1 cellular context compared by ENCODE assay signal in the genomic region with DNA sequence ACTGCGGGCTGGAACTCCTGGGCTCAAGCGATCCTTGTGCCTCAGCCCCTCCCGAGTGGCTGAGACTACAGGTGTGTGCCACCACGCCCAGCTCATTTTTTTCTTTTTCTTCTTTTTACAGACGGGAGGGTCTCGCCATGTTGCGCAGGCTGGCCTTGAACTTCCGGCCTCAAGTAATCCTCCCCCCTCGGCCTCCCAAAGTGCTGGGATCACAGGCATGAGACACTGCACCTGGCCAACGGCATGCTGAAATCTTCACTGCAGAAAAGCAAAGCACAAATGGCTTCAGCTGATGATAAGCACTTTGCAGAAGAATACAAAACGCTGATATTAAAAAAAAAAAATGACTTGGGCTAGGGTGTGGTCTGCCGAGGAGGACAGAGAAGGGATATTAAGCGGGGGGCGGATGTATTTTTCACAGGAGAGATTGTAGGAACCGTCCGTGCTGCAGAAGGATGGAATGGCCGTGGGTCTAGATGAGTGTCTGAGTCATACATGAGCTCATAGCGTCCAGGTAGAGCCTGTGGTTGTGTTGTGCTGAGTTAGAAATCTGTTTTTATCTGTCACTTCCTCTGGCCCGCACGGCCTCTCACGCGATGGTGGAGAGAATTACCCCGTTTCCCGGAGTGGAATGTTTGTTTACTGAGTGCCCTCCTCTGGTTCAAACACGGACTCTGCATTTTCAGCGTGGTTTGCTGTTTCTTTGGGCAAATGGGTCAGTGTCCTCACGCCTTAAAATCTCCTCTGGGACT.
TF ChIP-seq lines count a peak whose summit lies in the region.

No MANE protein-coding gene starts in this region.

TF ChIP-seq in HEK293, 187 proteins besides CTCF, POLR2A, EP300 and RAD21 (continued from another document and continues in another):
- no peak for TF ChIP-seq ZNF140 (tag by site-specific recombination; IDR thresholded peaks at IDR 0.05)
- TF ChIP-seq ZNF366 (tag by site-specific recombination; conservative IDR thresholded peaks at IDR 0.05), result no peak
- TF ChIP-seq MEIS1 (CRISPR knock-in tag; IDR thresholded peaks at IDR 0.05; ENCODE audit: borderline replicate concordance), result no peak
- TF ChIP-seq, protein P1, sequence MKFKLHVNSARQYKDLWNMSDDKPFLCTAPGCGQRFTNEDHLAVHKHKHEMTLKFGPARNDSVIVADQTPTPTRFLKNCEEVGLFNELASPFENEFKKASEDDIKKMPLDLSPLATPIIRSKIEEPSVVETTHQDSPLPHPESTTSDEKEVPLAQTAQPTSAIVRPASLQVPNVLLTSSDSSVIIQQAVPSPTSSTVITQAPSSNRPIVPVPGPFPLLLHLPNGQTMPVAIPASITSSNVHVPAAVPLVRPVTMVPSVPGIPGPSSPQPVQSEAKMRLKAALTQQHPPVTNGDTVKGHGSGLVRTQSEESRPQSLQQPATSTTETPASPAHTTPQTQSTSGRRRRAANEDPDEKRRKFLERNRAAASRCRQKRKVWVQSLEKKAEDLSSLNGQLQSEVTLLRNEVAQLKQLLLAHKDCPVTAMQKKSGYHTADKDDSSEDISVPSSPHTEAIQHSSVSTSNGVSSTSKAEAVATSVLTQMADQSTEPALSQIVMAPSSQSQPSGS (tag by site-specific recombination; IDR thresholded peaks at IDR 0.05; ENCODE audit: low read depth), result 0 out of 2 replicates have a peak, but pooled peaks have one; percentile 24
- TF ChIP-seq ZNF473 (tag by site-specific recombination; IDR thresholded peaks at IDR 0.05), result no peak
- TF ChIP-seq MZF1 (tag by site-specific recombination; IDR thresholded peaks at IDR 0.05; ENCODE audit: borderline replicate concordance), result no peak
- TF ChIP-seq, protein P2, sequence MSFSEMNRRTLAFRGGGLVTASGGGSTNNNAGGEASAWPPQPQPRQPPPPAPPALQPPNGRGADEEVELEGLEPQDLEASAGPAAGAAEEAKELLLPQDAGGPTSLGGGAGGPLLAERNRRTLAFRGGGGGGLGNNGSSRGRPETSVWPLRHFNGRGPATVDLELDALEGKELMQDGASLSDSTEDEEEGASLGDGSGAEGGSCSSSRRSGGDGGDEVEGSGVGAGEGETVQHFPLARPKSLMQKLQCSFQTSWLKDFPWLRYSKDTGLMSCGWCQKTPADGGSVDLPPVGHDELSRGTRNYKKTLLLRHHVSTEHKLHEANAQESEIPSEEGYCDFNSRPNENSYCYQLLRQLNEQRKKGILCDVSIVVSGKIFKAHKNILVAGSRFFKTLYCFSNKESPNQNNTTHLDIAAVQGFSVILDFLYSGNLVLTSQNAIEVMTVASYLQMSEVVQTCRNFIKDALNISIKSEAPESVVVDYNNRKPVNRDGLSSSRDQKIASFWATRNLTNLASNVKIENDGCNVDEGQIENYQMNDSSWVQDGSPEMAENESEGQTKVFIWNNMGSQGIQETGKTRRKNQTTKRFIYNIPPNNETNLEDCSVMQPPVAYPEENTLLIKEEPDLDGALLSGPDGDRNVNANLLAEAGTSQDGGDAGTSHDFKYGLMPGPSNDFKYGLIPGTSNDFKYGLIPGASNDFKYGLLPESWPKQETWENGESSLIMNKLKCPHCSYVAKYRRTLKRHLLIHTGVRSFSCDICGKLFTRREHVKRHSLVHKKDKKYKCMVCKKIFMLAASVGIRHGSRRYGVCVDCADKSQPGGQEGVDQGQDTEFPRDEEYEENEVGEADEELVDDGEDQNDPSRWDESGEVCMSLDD (tag by site-specific recombination; IDR thresholded peaks at IDR 0.05), result peak; percentile 29; the same call in 1 of the 2 replicates
- TF ChIP-seq ZFP3 (tag by site-specific recombination; IDR thresholded peaks at IDR 0.05; ENCODE audit: low read depth), result no peak
- TF ChIP-seq, protein P3, sequence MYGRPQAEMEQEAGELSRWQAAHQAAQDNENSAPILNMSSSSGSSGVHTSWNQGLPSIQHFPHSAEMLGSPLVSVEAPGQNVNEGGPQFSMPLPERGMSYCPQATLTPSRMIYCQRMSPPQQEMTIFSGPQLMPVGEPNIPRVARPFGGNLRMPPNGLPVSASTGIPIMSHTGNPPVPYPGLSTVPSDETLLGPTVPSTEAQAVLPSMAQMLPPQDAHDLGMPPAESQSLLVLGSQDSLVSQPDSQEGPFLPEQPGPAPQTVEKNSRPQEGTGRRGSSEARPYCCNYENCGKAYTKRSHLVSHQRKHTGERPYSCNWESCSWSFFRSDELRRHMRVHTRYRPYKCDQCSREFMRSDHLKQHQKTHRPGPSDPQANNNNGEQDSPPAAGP (tag by site-specific recombination; IDR thresholded peaks at IDR 0.05), result peak; percentile 86
- peak; percentile 39; the same call in 1 of the 2 replicates for TF ChIP-seq SP3 (tag by site-specific recombination; IDR thresholded peaks at IDR 0.05)
- no peak for TF ChIP-seq ZNF529 (tag by site-specific recombination; IDR thresholded peaks at IDR 0.05; ENCODE audit: insufficient replicate concordance)
- TF ChIP-seq ZNF658 (tag by site-specific recombination; IDR thresholded peaks at IDR 0.05), result no peak
- TF ChIP-seq ZNF660 (tag by site-specific recombination; IDR thresholded peaks at IDR 0.05), result peak; percentile 73
- peak; percentile 74; the same call in 1 of the 2 replicates for TF ChIP-seq ZBTB17 (tag by site-specific recombination; IDR thresholded peaks at IDR 0.05)
- TF ChIP-seq, protein P4, sequence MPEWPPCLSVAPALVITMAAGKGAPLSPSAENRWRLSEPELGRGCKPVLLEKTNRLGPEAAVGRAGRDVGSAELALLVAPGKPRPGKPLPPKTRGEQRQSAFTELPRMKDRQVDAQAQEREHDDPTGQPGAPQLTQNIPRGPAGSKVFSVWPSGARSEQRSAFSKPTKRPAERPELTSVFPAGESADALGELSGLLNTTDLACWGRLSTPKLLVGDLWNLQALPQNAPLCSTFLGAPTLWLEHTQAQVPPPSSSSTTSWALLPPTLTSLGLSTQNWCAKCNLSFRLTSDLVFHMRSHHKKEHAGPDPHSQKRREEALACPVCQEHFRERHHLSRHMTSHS (tag by site-specific recombination; IDR thresholded peaks at IDR 0.05), result no peak; the same call in 1 of the 2 replicates
- no peak for TF ChIP-seq ZNF350 (tag by site-specific recombination; IDR thresholded peaks at IDR 0.05)
- no peak for TF ChIP-seq ZNF768 (tag by site-specific recombination; IDR thresholded peaks at IDR 0.05)
- TF ChIP-seq REPIN1 (tag by site-specific recombination; IDR thresholded peaks at IDR 0.05; ENCODE audit: low read depth), result no peak
- TF ChIP-seq ZEB2 (tag by site-specific recombination; IDR thresholded peaks at IDR 0.05), result peak; percentile 92
- TF ChIP-seq YY1 (tag by site-specific recombination; IDR thresholded peaks at IDR 0.05), result no peak
- TF ChIP-seq, protein P5, sequence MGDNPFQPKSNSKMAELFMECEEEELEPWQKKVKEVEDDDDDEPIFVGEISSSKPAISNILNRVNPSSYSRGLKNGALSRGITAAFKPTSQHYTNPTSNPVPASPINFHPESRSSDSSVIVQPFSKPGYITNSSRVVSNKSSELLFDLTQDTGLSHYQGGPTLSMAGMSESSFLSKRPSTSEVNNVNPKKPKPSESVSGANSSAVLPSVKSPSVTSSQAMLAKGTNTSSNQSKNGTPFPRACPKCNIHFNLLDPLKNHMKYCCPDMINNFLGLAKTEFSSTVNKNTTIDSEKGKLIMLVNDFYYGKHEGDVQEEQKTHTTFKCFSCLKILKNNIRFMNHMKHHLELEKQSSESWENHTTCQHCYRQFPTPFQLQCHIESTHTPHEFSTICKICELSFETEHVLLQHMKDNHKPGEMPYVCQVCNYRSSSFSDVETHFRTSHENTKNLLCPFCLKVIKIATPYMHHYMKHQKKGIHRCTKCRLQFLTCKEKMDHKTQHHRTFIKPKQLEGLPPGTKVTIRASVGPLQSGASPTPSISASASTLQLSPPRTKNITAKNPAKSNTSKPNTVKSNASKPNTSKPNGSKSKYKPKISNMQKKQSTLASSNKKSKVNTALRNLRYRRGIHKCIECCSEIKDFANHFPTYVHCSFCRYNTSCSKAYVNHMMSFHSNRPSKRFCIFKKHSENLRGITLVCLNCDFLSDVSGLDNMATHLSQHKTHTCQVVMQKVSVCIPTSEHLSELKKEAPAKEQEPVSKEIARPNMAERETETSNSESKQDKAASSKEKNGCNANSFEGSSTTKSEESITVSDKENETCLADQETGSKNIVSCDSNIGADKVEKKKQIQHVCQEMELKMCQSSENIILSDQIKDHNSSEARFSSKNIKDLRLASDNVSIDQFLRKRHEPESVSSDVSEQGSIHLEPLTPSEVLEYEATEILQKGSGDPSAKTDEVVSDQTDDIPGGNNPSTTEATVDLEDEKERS (tag by site-specific recombination; IDR thresholded peaks at IDR 0.05), result peak; percentile 29; the same call in 1 of the 2 replicates
- no peak for TF ChIP-seq ZNF174 (tag by site-specific recombination; IDR thresholded peaks at IDR 0.05)
- TF ChIP-seq KLF9 (tag by site-specific recombination; IDR thresholded peaks at IDR 0.05; ENCODE audit: low read depth), result no peak
- no peak for TF ChIP-seq TCF7L2 (IDR thresholded peaks at IDR 0.05; ENCODE audit: borderline replicate concordance, low read depth, low read length)
- no peak for TF ChIP-seq ZNF664 (tag by site-specific recombination; IDR thresholded peaks at IDR 0.05)
- peak; percentile 40 for TF ChIP-seq SETDB1 (IDR thresholded peaks at IDR 0.05; ENCODE audit: insufficient read length, low read length)
- TF ChIP-seq, protein P6, sequence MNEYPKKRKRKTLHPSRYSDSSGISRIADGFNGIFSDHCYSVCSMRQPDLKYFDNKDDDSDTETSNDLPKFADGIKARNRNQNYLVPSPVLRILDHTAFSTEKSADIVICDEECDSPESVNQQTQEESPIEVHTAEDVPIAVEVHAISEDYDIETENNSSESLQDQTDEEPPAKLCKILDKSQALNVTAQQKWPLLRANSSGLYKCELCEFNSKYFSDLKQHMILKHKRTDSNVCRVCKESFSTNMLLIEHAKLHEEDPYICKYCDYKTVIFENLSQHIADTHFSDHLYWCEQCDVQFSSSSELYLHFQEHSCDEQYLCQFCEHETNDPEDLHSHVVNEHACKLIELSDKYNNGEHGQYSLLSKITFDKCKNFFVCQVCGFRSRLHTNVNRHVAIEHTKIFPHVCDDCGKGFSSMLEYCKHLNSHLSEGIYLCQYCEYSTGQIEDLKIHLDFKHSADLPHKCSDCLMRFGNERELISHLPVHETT (tag by site-specific recombination; IDR thresholded peaks at IDR 0.05), result peak; percentile 56; the same call in 1 of the 2 replicates
- TF ChIP-seq, protein P7, sequence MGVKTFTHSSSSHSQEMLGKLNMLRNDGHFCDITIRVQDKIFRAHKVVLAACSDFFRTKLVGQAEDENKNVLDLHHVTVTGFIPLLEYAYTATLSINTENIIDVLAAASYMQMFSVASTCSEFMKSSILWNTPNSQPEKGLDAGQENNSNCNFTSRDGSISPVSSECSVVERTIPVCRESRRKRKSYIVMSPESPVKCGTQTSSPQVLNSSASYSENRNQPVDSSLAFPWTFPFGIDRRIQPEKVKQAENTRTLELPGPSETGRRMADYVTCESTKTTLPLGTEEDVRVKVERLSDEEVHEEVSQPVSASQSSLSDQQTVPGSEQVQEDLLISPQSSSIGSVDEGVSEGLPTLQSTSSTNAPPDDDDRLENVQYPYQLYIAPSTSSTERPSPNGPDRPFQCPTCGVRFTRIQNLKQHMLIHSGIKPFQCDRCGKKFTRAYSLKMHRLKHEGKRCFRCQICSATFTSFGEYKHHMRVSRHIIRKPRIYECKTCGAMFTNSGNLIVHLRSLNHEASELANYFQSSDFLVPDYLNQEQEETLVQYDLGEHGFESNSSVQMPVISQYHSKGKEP (tag by site-specific recombination; IDR thresholded peaks at IDR 0.05), result no peak
- TF ChIP-seq, protein P8, sequence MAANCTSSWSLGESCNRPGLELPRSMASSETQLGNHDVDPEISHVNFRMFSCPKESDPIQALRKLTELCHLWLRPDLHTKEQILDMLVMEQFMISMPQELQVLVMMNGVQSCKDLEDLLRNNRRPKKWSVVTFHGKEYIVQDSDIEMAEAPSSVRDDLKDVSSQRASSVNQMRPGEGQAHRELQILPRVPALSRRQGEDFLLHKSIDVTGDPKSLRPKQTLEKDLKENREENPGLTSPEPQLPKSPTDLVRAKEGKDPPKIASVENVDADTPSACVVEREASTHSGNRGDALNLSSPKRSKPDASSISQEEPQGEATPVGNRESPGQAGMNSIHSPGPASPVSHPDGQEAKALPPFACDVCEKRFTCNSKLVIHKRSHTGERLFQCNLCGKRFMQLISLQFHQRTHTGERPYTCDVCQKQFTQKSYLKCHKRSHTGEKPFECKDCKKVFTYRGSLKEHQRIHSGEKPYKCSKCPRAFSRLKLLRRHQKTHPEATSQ (tag by site-specific recombination; IDR thresholded peaks at IDR 0.05), result no peak
- TF ChIP-seq ZNF596 (tag by site-specific recombination; IDR thresholded peaks at IDR 0.05), result no peak
- TF ChIP-seq, protein P9, sequence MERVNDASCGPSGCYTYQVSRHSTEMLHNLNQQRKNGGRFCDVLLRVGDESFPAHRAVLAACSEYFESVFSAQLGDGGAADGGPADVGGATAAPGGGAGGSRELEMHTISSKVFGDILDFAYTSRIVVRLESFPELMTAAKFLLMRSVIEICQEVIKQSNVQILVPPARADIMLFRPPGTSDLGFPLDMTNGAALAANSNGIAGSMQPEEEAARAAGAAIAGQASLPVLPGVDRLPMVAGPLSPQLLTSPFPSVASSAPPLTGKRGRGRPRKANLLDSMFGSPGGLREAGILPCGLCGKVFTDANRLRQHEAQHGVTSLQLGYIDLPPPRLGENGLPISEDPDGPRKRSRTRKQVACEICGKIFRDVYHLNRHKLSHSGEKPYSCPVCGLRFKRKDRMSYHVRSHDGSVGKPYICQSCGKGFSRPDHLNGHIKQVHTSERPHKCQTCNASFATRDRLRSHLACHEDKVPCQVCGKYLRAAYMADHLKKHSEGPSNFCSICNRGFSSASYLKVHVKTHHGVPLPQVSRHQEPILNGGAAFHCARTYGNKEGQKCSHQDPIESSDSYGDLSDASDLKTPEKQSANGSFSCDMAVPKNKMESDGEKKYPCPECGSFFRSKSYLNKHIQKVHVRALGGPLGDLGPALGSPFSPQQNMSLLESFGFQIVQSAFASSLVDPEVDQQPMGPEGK (tag by site-specific recombination; IDR thresholded peaks at IDR 0.05), result peak; percentile 85
- no peak for TF ChIP-seq ZFHX2 (tag by site-specific recombination; conservative IDR thresholded peaks at IDR 0.05)
- no peak for TF ChIP-seq ZNF2 (tag by site-specific recombination; IDR thresholded peaks at IDR 0.05)
- peak; percentile 75 for TF ChIP-seq ZNF324 (tag by site-specific recombination; IDR thresholded peaks at IDR 0.05)
- TF ChIP-seq BCL11B (tag by site-specific recombination; IDR thresholded peaks at IDR 0.05; ENCODE audit: low read depth), result no peak
- TF ChIP-seq, protein P10, sequence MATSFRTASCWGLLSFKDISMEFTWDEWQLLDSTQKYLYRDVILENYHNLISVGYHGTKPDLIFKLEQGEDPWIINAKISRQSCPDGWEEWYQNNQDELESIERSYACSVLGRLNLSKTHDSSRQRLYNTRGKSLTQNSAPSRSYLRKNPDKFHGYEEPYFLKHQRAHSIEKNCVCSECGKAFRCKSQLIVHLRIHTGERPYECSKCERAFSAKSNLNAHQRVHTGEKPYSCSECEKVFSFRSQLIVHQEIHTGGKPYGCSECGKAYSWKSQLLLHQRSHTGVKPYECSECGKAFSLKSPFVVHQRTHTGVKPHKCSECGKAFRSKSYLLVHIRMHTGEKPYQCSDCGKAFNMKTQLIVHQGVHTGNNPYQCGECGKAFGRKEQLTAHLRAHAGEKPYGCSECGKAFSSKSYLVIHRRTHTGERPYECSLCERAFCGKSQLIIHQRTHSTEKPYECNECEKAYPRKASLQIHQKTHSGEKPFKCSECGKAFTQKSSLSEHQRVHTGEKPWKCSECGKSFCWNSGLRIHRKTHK (tag by site-specific recombination; IDR thresholded peaks at IDR 0.05), result no peak
- TF ChIP-seq ZNF843 (tag by site-specific recombination; IDR thresholded peaks at IDR 0.05), result peak; percentile 79
- no peak for TF ChIP-seq KLF10 (tag by site-specific recombination; IDR thresholded peaks at IDR 0.05)
- TF ChIP-seq ZNF521 (tag by site-specific recombination; IDR thresholded peaks at IDR 0.05), result no peak
- TF ChIP-seq SCRT1 (tag by site-specific recombination; IDR thresholded peaks at IDR 0.05; ENCODE audit: borderline replicate concordance), result no peak
- TF ChIP-seq ZNF791 (tag by site-specific recombination; IDR thresholded peaks at IDR 0.05), result no peak
- TF ChIP-seq ZBTB8A (tag by site-specific recombination; IDR thresholded peaks at IDR 0.05), result no peak
- TF ChIP-seq ZNF558 (tag by site-specific recombination; IDR thresholded peaks at IDR 0.05), result 0 out of 2 replicates have a peak, but pooled peaks have one; percentile 23
